Comparison of ENCODE assay signal across 23 cellular contexts in the genomic region with DNA sequence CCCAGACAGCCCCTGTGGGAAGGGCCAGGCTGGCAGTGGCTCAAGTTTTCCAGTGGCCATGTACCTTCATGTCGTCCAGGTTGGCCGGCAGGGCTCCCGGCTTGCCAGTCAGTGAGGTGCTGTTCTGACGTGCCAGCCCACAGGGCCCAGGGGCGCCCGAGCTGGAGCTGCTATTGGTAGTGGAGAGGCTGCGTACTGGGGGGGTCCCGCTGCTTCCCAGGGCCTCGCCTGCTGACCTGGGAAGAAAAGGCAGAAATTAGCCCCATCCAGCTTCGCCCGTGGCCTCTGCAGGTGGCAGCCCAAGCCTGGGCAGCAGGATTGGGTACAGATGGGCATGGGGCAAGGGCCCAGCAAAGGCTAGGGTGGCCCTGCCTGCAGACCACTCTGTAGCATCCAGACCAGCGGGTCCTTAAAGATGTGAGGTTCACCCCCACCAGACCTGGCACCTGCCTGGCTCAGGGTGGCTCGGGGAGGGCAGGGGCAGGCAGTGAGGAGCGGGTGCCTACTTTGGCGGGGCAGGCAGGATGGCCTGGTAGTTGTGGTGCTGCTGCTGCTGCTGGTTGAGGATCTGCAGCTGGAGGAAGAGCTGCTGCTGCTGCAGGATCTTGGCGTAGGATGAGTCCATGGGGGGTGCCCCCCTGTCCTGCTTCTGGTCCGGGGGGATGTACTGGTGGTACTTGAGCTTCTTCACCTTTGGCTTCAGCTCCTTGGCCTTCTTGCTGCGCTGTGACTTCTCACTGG.
"Had no signal": no experiment of that assay in that cellular context is flagged by ENCODE, and none has a peak within 500 bp of the region (broad histone marks: within the 10 kb centered on the region; RNA-seq: fewer than 3 reads in every experiment).

No MANE protein-coding gene starts in this region.

- H3K4me2 ChIP-seq: smooth muscle cell had no signal

- H3K27me3 Mint-ChIP-seq: activated CD4-positive, alpha-beta T cell treated with anti-CD3 and anti-CD28 coated beads for 36 hours; memory B cell; type B pancreatic cell had no signal

- FAIRE-seq: frontal cortex had no signal

- H3K4me1 ChIP-seq: colonic mucosa had no signal

- ATAC-seq: activated CD4-positive, alpha-beta T cell treated with anti-CD3 and anti-CD28 coated beads for 36 hours; WTC11 had no signal

- H3K27ac Mint-ChIP-seq: activated CD4-positive, alpha-beta T cell treated with anti-CD3 and anti-CD28 coated beads for 36 hours; type B pancreatic cell; WTC11 had no signal

- H3K9me3 ChIP-seq: colonic mucosa, esophagus muscularis mucosa, sigmoid colon, thoracic aorta had no signal

- DNase-seq: activated CD4-positive, alpha-beta T cell treated with anti-CD3 and anti-CD28 coated beads for 36 hours; activated CD4-positive, alpha-beta T cell treated with anti-CD3 and anti-CD28 coated beads, Interleukin-2, amount 50 U/mL, for 4 hours; activated CD8-positive, alpha-beta memory T cell treated with anti-CD3 and anti-CD28 coated beads for 24 hours; activated CD8-positive, alpha-beta memory T cell treated with anti-CD3 and anti-CD28 coated beads, Interleukin-2, amount 50 U/mL, for 4 hours; activated naive CD4-positive, alpha-beta T cell treated with Interleukin-2 at 50 U/mL for 16 hours; activated T-cell treated with anti-CD3 and anti-CD28 coated beads, Interleukin-2, amount 50 U/mL, for 48 hours; amygdala; colonic mucosa; glutamatergic neuron; hippocampal formation; nephron progenitor cell; occipital lobe; sigmoid colon; stimulated activated CD4-positive, alpha-beta T cell treated with anti-CD3 and anti-CD28 coated beads, Interleukin-2, amount 100 ng/mL, for 48 hours; stimulated activated naive CD4-positive, alpha-beta T cell treated with Interleukin-2 at 50 U/mL for 16 hours; T-helper 9 cell had no signal

- H3K4me3 Mint-ChIP-seq: activated CD4-positive, alpha-beta T cell treated with anti-CD3 and anti-CD28 coated beads for 36 hours; memory B cell; nephron progenitor cell; type B pancreatic cell; WTC11 had no signal

- H3K4me1 Mint-ChIP-seq: WTC11 had no signal

- H3K4me3 ChIP-seq: colonic mucosa, esophagus muscularis mucosa, sigmoid colon, smooth muscle cell, thoracic aorta had no signal

- H3K9me3 Mint-ChIP-seq: memory B cell, nephron progenitor cell, type B pancreatic cell, WTC11 had no signal

- H3K27ac ChIP-seq: colonic mucosa, esophagus muscularis mucosa, sigmoid colon, thoracic aorta had no signal

- H3K27me3 ChIP-seq: colonic mucosa, esophagus muscularis mucosa, sigmoid colon had no signal
